ENCODE assay signal across 9 cellular contexts in genomic region chr1:220810179-220810653, GRCh38. TPM values are rescaled to one million over a fixed set of nuclear protein-coding genes. Genes with fewer than 3 reads are reported as not detected.
DNase-seq lines count a peak whose midpoint lies in the region; ATAC-seq and TF ChIP-seq lines count a peak whose summit lies in the region.
"Had no signal": no experiment of that assay in that cellular context is flagged by ENCODE, and none has a peak within 500 bp of the region (broad histone marks: within the 10 kb centered on the region; RNA-seq: fewer than 3 reads in every experiment).

No MANE protein-coding gene starts in this region.

- peak; percentile 92 for TF ChIP-seq CTCF in mucosa of descending colon (IDR thresholded peaks at IDR 0.05)

- no peaks in the 10 kb centered on the region for H3K27me3 ChIP-seq in effector memory CD4-positive, alpha-beta T cell (replicated peaks; ENCODE audit: control insufficient read depth, insufficient read depth, low read length, poor library complexity, severe bottlenecking)

- H3K4me1 ChIP-seq in effector memory CD4-positive, alpha-beta T cell (ENCODE audit: control insufficient read depth, insufficient read depth, low read length, poor library complexity, severe bottlenecking), result no peaks in the 10 kb centered on the region
- H3K4me1 ChIP-seq in mucosa of descending colon (ENCODE audit: low read depth), result no peaks in the 10 kb centered on the region

- H3K9me3 ChIP-seq in effector memory CD4-positive, alpha-beta T cell (ENCODE audit: control insufficient read depth, low read length), result no peaks in the 10 kb centered on the region
- H3K9me3 ChIP-seq in mucosa of descending colon, result no peaks in the 10 kb centered on the region

- no peaks in the 10 kb centered on the region for H3K36me3 ChIP-seq in effector memory CD4-positive, alpha-beta T cell (ENCODE audit: control insufficient read depth, insufficient read depth, low read length)
- H3K36me3 ChIP-seq in mucosa of descending colon (ENCODE audit: low read depth), result no peaks in the 10 kb centered on the region

- intact Hi-C loops in mucosa of descending colon (cut with DNase I, micrococcal nuclease), result loop anchor here in 1 of 2 donors (10.0 kb wide), 1 partner anchor 65 kb away; the partner anchor contains the start of gene HLX

- peak; percentile 83 for DNase-seq in AG08395 (ENCODE audit: low spot score)
- DNase-seq in NCI-H446 treated with DMSO at 0.1 percent for 48 hours (lab: John Stamatoyannopoulos, UW), result peak; percentile 48
- peak; percentile 58 to 60 for DNase-seq in activated CD4-positive, alpha-beta T cell treated with anti-CD3 and anti-CD28 coated beads, Interleukin-2, amount 50 U/mL, for 4 hours
- DNase-seq in effector memory CD4-positive, alpha-beta T cell, result peak; percentile 17 to 45 (median 18)
- DNase-seq in mucosa of descending colon, result peak; percentile 66 to 79 (median 74)
- peak; percentile 19 to 44 for DNase-seq in stimulated activated CD8-positive, alpha-beta memory T cell treated with anti-CD3 and anti-CD28 coated beads, Interleukin-2, amount 100 ng/mL, for 1 hour (ENCODE audit: low read depth in 2 of 2)

- no peak overlapping the region for H3K27ac ChIP-seq in effector memory CD4-positive, alpha-beta T cell (ENCODE audit: insufficient read depth, low read length, poor library complexity, severe bottlenecking)

- peak; percentile 80 for ATAC-seq in GM18519 (IDR thresholded peaks at IDR 0.05; ENCODE audit: low FRiP score, unreplicated experiment)
- peak; percentile 93 for ATAC-seq in HG03064 (IDR thresholded peaks at IDR 0.05; ENCODE audit: low read depth, unreplicated experiment)
- peak; percentile 91 for ATAC-seq in mucosa of descending colon

- H3K4me3 ChIP-seq in effector memory CD4-positive, alpha-beta T cell (ENCODE audit: insufficient read depth, low read depth, low read length, poor library complexity, severe bottlenecking), result peak overlapping the region; percentile 34
- no peak overlapping the region for H3K4me3 ChIP-seq in mucosa of descending colon

RNA-seq across cellular contexts. Expression of gene MTARC1, which starts 23.5 kb away (rescaled TPM):
- 10 to 100 TPM; 22.7 to 47.2 (median 34.7) TPM for total RNA-seq in mucosa of descending colon
- total RNA-seq: T-helper 1 cell treated with Interleukin-12 subunit alpha and Interleukin-12 subunit beta and Interleukin-4 antibody, amounts not matched to agents 30 ng/mL and 1 ng/mL, for 36 hours had no signal

Comparison
In these comparisons a context has a peak if more than half of its experiments do, and no peak if none do; other contexts are left out.
1. DNase-seq: peak in every context shown above with its lines; median percentile 83 in AG08395; 74 in mucosa of descending colon; 59 in activated CD4-positive, alpha-beta T cell treated with anti-CD3 and anti-CD28 coated beads, Interleukin-2, amount 50 U/mL, for 4 hours; 48 in NCI-H446 treated with DMSO at 0.1 percent for 48 hours; 32 in stimulated activated CD8-positive, alpha-beta memory T cell treated with anti-CD3 and anti-CD28 coated beads, Interleukin-2, amount 100 ng/mL, for 1 hour; 18 in effector memory CD4-positive, alpha-beta T cell.